Comparison of ENCODE assay signal across 31 cellular contexts in the genomic region with DNA sequence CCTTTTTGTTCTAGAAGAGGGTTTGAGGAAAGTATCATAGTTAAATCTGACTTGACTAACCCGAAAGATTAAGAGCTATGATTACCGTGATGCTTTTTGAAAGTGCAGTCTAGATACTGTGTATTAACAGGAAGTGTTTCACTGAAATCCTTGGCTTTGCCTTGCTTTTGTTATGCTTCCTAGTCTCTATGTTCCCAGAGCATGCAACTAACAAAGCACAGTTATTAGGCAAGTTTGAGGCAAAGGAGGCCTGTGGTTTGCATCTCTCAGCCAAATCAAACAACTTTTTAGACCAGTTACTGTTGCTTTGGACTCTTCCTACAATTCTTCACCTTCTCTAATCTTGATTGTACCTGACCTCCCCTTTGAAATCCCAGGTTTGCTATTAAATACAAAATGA. TPM values are rescaled to one million over a fixed set of nuclear protein-coding genes. Genes with fewer than 3 reads are reported as not detected.
DNase-seq lines count a peak whose midpoint lies in the region; ATAC-seq, FAIRE-seq and TF ChIP-seq lines count a peak whose summit lies in the region.
"Had no signal": no experiment of that assay in that cellular context is flagged by ENCODE, and none has a peak within 500 bp of the region (broad histone marks: within the 10 kb centered on the region; RNA-seq: fewer than 3 reads in every experiment).

No MANE protein-coding gene starts in this region.

- TF ChIP-seq POLR2A in H54 (IDR thresholded peaks at IDR 0.05; ENCODE audit: low read depth, low read length) = no peak

- in situ Hi-C loops in astrocyte of the spinal cord (cut with HindIII; ENCODE audit: low sequenced_read_pairs) = no loop called here

- H3K4me1 Mint-ChIP-seq in natural killer cell treated with Interleukin-12 subunit alpha and Interleukin-12 subunit beta and Interleukin-15 and Interleukin-18, amount 100 ng/mL, for 72 hours (ENCODE audit: low read depth in 2 of 2) = peaks cover 13 to 22% of the 10 kb centered on the region in 2 donors

- H3K27me3 Mint-ChIP-seq in natural killer cell treated with Interleukin-12 subunit alpha and Interleukin-12 subunit beta and Interleukin-15 and Interleukin-18, amount 100 ng/mL, for 72 hours = no peaks in the 10 kb centered on the region
- H3K27me3 Mint-ChIP-seq: naive thymus-derived CD4-positive, alpha-beta T cell; stimulated activated naive CD8-positive, alpha-beta T cell treated with anti-CD3 and anti-CD28 coated beads, Interleukin-15, amount 100 ng/mL, for 72 hours; T-cell had no signal

- ATAC-seq in HG03442 (IDR thresholded peaks at IDR 0.05; ENCODE audit: unreplicated experiment) (no peak), GM21526 (IDR thresholded peaks at IDR 0.05; ENCODE audit: low FRiP score, unreplicated experiment) (no peak)
- ATAC-seq in natural killer cell treated with Interleukin-12 subunit alpha and Interleukin-12 subunit beta and Interleukin-15 and Interleukin-18, amount 100 ng/mL, for 72 hours = no peak
- ATAC-seq: gastrocnemius medialis; left lung; naive thymus-derived CD4-positive, alpha-beta T cell; right cardiac atrium; stimulated activated naive CD8-positive, alpha-beta T cell treated with anti-CD3 and anti-CD28 coated beads, Interleukin-15, amount 100 ng/mL, for 72 hours; T-cell had no signal

- peak; percentile 15 for FAIRE-seq in H54 (lab: Jason Lieb, UNC)

- no peak overlapping the region for H3K4me3 ChIP-seq in astrocyte of the spinal cord (ENCODE audit: low read depth, low read length)
- no peak overlapping the region for H3K4me3 ChIP-seq in skeletal muscle cell (ENCODE audit: low read depth, low read length)
- H3K4me3 ChIP-seq: dorsolateral prefrontal cortex, gastrocnemius medialis, left lung, SJSA1, tibial nerve had no signal

- no peaks in the 10 kb centered on the region for H3K9me3 Mint-ChIP-seq in natural killer cell treated with Interleukin-12 subunit alpha and Interleukin-12 subunit beta and Interleukin-15 and Interleukin-18, amount 100 ng/mL, for 72 hours
- H3K9me3 Mint-ChIP-seq: immature natural killer cell; naive thymus-derived CD4-positive, alpha-beta T cell; stimulated activated naive CD8-positive, alpha-beta T cell treated with anti-CD3 and anti-CD28 coated beads, Interleukin-15, amount 100 ng/mL, for 72 hours; T-cell had no signal

- no peak overlapping the region for H3K4me3 Mint-ChIP-seq in natural killer cell treated with Interleukin-12 subunit alpha and Interleukin-12 subunit beta and Interleukin-15 and Interleukin-18, amount 100 ng/mL, for 72 hours
- H3K4me3 Mint-ChIP-seq: immature natural killer cell; naive thymus-derived CD4-positive, alpha-beta T cell; stimulated activated naive CD8-positive, alpha-beta T cell treated with anti-CD3 and anti-CD28 coated beads, Interleukin-15, amount 100 ng/mL, for 72 hours; T-cell had no signal

- H3K27ac Mint-ChIP-seq in natural killer cell treated with Interleukin-12 subunit alpha and Interleukin-12 subunit beta and Interleukin-15 and Interleukin-18, amount 100 ng/mL, for 72 hours = no peak overlapping the region
- H3K27ac Mint-ChIP-seq: immature natural killer cell; naive thymus-derived CD4-positive, alpha-beta T cell; stimulated activated naive CD8-positive, alpha-beta T cell treated with anti-CD3 and anti-CD28 coated beads, Interleukin-15, amount 100 ng/mL, for 72 hours; T-cell had no signal

- H3K36me3 Mint-ChIP-seq in natural killer cell treated with Interleukin-12 subunit alpha and Interleukin-12 subunit beta and Interleukin-15 and Interleukin-18, amount 100 ng/mL, for 72 hours = peaks cover 6% of the 10 kb centered on the region

- no peak for DNase-seq in H54 (ENCODE audit: insufficient read length, low spot score)
- peak; percentile 80 for DNase-seq in astrocyte of the spinal cord (ENCODE audit: low read depth, low spot score)
- peak; percentile 71 for DNase-seq in fibroblast of peridontal ligament (ENCODE audit: extremely low read depth)
- peak; percentile 43 for DNase-seq in skeletal muscle cell (ENCODE audit: low read depth)
- DNase-seq in natural killer cell treated with Interleukin-12 subunit alpha and Interleukin-12 subunit beta and Interleukin-15 and Interleukin-18, amount 100 ng/mL, for 72 hours (ENCODE audit: low spot score) = no peak
- DNase-seq: activated CD8-positive, alpha-beta memory T cell treated with anti-CD3 and anti-CD28 coated beads for 24 hours; activated T-cell treated with anti-CD3 and anti-CD28 coated beads, Interleukin-2, amount 50 U/mL, for 1 hour; amniotic stem cell; central memory CD4-positive, alpha-beta T cell; DMS153; dorsolateral prefrontal cortex; gastrocnemius medialis; hippocampal formation; immature natural killer cell; left lung; MM.1S; naive thymus-derived CD4-positive, alpha-beta T cell; NCI-H1436; NCI-H2107; NCI-H510A treated with DMSO at 0.1 percent for 48 hours; NK-92 treated with Interleukin-12 subunit alpha and Interleukin-12 subunit beta, amount 100 ng/mL, for 24 hours; occipital lobe; right cardiac atrium; stimulated activated CD4-positive, alpha-beta T cell treated with anti-CD3 and anti-CD28 coated beads, Interleukin-15, amount 100 ng/mL, for 24 hours; stimulated activated naive CD8-positive, alpha-beta T cell treated with anti-CD3 and anti-CD28 coated beads, Interleukin-15, amount 100 ng/mL, for 72 hours; T-cell had no signal

- no peak for TF ChIP-seq CTCF in astrocyte of the spinal cord (IDR thresholded peaks at IDR 0.05; ENCODE audit: low read depth, low read length)

RNA-seq across cellular contexts. Expression of a gene that starts 3.9 kb away (rescaled TPM):
- 10 to 100 TPM in 1 of 2 donors, 1 to 10 TPM in 1; 3.8 to 16.1 TPM for total RNA-seq in natural killer cell treated with Interleukin-12 subunit alpha and Interleukin-12 subunit beta and Interleukin-15 and Interleukin-18, amount 100 ng/mL, for 72 hours
- total RNA-seq: G401, SJSA1 had no signal

RNA-seq across cellular contexts. Expression of a gene that starts 24.2 kb away (rescaled TPM):
- total RNA-seq in natural killer cell treated with Interleukin-12 subunit alpha and Interleukin-12 subunit beta and Interleukin-15 and Interleukin-18, amount 100 ng/mL, for 72 hours = 10 to 100 TPM; 63.9 to 69.5 TPM

Comparison
In these comparisons a context has a peak if more than half of its experiments do, and no peak if none do; other contexts are left out.
1. DNase-seq: peak in astrocyte of the spinal cord (single experiment), fibroblast of peridontal ligament (single experiment) and skeletal muscle cell (single experiment); none in H54 (single experiment) and natural killer cell treated with Interleukin-12 subunit alpha and Interleukin-12 subunit beta and Interleukin-15 and Interleukin-18, amount 100 ng/mL, for 72 hours (single experiment).